ENCODE assay signal across 12 cellular contexts in the genomic region with DNA sequence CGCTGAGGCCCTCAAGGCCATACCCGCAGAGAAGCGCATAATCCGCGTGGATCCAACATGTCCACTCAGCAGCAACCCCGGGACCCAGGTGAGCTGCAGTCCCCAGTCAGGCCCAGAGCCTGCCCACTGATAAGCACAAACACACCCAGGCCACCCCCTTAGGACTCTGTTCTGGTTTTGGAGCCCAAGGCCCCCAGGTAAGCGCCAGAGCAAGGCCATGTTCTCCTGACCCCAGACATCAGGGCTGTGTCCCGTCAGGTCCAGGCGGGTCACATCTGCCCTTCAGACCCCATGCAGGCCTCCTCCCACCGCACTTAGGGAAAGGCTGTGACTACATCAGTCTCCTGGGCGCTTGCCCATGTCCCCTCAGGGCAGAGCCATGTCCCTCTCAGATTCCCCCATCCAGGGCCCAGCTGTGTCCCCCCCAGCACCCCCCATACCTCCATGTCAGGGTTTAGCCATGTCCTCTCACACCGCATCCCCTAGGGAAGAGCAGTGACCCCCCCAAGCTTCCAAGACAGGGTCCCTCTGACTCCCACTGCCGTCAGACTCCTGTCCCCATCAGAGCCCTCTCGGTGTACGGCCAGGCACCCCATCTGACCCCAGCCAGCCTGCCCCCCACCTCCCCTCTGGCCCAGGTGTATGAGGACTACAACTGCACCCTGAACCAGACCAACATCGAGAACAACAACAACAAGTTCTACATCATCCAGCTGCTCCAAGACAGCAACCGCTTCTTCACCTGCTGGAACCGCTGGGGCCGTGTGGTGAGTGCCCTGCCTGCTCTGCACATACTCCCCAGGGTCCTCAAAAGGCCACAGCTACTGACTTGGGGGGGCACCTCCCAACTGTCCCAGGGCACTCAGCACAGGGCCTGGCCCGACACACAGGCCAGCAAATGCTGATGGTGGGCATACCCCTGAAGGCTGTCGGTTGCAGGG. TPM values are rescaled to one million over a fixed set of nuclear protein-coding genes. Genes with fewer than 3 reads are reported as not detected.
A peak's percentile ranks its signal among the peaks of the same experiment; 100 is the strongest.
DNase-seq lines count a peak whose midpoint lies in the region; ATAC-seq and TF ChIP-seq lines count a peak whose summit lies in the region.
"Had no signal": no experiment of that assay in that cellular context is flagged by ENCODE, and none has a peak within 500 bp of the region (broad histone marks: within the 10 kb centered on the region; RNA-seq: fewer than 3 reads in every experiment).

No MANE protein-coding gene starts in this region.

- peak overlapping the region; percentile 97 to 98 for H3K27ac ChIP-seq in ascending aorta
- H3K27ac ChIP-seq in tibial artery = peak overlapping the region; percentile 88 to 97
- H3K27ac ChIP-seq in MM.1S (ENCODE audit: low read length) = no peak overlapping the region
- H3K27ac ChIP-seq: foreskin keratinocyte had no signal

- H3K4me3 ChIP-seq in ascending aorta = peak overlapping the region; percentile 50 to 91
- peak overlapping the region in 1 of 2 donors; percentile 72 for H3K4me3 ChIP-seq in tibial artery
- H3K4me3 ChIP-seq in MM.1S (ENCODE audit: low read length) = no peak overlapping the region

- H3K36me3 ChIP-seq in ascending aorta (peaks cover 2 to 3% of the 10 kb centered on the region in 2 donors), tibial artery (peaks cover 0 to 42% (median 0%) of the 10 kb centered on the region in 3 donors), MM.1S (replicated peaks; ENCODE audit: insufficient read depth, low read length) (no peaks in the 10 kb centered on the region)

- H4K20me1 ChIP-seq in MM.1S (ENCODE audit: insufficient read depth, low read length) = 0 out of 2 replicates have a peak, but pooled peaks cover 2% of the 10 kb centered on the region

- H3K9me3 ChIP-seq in ascending aorta = no peaks in the 10 kb centered on the region
- no peaks in the 10 kb centered on the region for H3K9me3 ChIP-seq in tibial artery
- H3K9me3 ChIP-seq in MM.1S (replicated peaks; ENCODE audit: insufficient read depth, low read length) = no peaks in the 10 kb centered on the region

- no peak overlapping the region for H2AFZ ChIP-seq in MM.1S (ENCODE audit: low read length)

- DNase-seq in activated effector memory CD4-positive, alpha-beta T cell treated with anti-CD3 and anti-CD28 coated beads, Interleukin-2, amount 50 U/mL, for 16 hours = peak; percentile 62
- DNase-seq in activated effector memory CD4-positive, alpha-beta T cell treated with Interleukin-2 at 50 U/mL for 16 hours = no peak
- DNase-seq in ascending aorta (ENCODE audit: low spot score in 2 of 2) (peak in 1 of 2 donors; percentile 62), memory B cell (ENCODE audit: low spot score in 2 of 2) (no peak), tibial artery (peak in 1 of 2 donors; percentile 69), NCI-H128 (lab: John Stamatoyannopoulos, UW; ENCODE audit: unreplicated experiment) (no peak), MM.1S (no peak)
- no peak for DNase-seq in stimulated activated naive CD4-positive, alpha-beta T cell (lab: John Stamatoyannopoulos, UW)
- DNase-seq: NCI-H1930 had no signal

- ATAC-seq in memory B cell (ENCODE audit: low read depth) = no peak

- H3K4me1 ChIP-seq in ascending aorta (peaks cover 14 to 23% of the 10 kb centered on the region in 2 donors), tibial artery (peaks cover 0 to 33% (median 29%) of the 10 kb centered on the region in 4 donors), MM.1S (ENCODE audit: low read length) (peaks cover 15% of the 10 kb centered on the region)

- peak overlapping the region; percentile 19 for H3K4me3 Mint-ChIP-seq in memory B cell

- intact Hi-C loops in ascending aorta (cut with DNase I) = loop anchor here (2.0 to 10.0 kb wide), 4 partner anchors 23 to 761 kb away; a partner anchor contains a TSS
- intact Hi-C loops in tibial artery (cut with DNase I; ENCODE audit: low total_unique reads) = loop anchor here (5.0 kb wide), 3 partner anchors 39 to 199 kb away; a partner anchor contains a TSS

- TF ChIP-seq CTCF in ascending aorta (IDR thresholded peaks at IDR 0.05) = no peak
- no peak for TF ChIP-seq CTCF in tibial artery (IDR thresholded peaks at IDR 0.05)
- no peak for TF ChIP-seq CTCF in MM.1S (IDR thresholded peaks at IDR 0.05; ENCODE audit: low read length)

- no peaks in the 10 kb centered on the region for H3K9me3 Mint-ChIP-seq in memory B cell

- H3K79me2 ChIP-seq in MM.1S (ENCODE audit: low read length) = peaks cover 30% of the 10 kb centered on the region

- H3K4me2 ChIP-seq in MM.1S (ENCODE audit: low read depth, low read length) = no peak overlapping the region

- H3K9ac ChIP-seq in MM.1S (ENCODE audit: low read length) = no peak overlapping the region; the same call in 1 of the 2 replicates

- H3F3A ChIP-seq in MM.1S (ENCODE audit: insufficient read depth, low read length) = no peaks in the 10 kb centered on the region

- no peaks in the 10 kb centered on the region for H3K27me3 Mint-ChIP-seq in memory B cell

- H3K27me3 ChIP-seq in ascending aorta (no peaks in the 10 kb centered on the region), tibial artery (no peaks in the 10 kb centered on the region), MM.1S (replicated peaks; ENCODE audit: insufficient read depth, low read length) (no peaks in the 10 kb centered on the region)
- H3K27me3 ChIP-seq: foreskin keratinocyte had no signal

- H3K36me3 Mint-ChIP-seq in memory B cell = peaks cover 8% of the 10 kb centered on the region

- no peaks in the 10 kb centered on the region for H3K9me2 ChIP-seq in MM.1S (replicated peaks; ENCODE audit: insufficient read depth, low read length)

- no peak overlapping the region for H3K27ac Mint-ChIP-seq in memory B cell

- H3K4me1 Mint-ChIP-seq in memory B cell = peaks cover 11% of the 10 kb centered on the region

RNA-seq across cellular contexts. Expression of a gene that starts 1.6 kb away (rescaled TPM):
- total RNA-seq in ascending aorta = 29.5 TPM

RNA-seq across cellular contexts. Expression of a gene that starts 2.0 kb away (rescaled TPM):
- 15.4 TPM for total RNA-seq in ascending aorta

RNA-seq across cellular contexts. Expression of a gene that starts 11.5 kb away (rescaled TPM):
- not detected for total RNA-seq in ascending aorta
- total RNA-seq: foreskin keratinocyte; myocyte; T-helper 1 cell treated with Interleukin-12 subunit alpha and Interleukin-12 subunit beta and Interleukin-4 antibody, amounts not matched to agents 30 ng/mL and 1 ng/mL, for 36 hours had no signal

RNA-seq across cellular contexts. Expression of a gene that starts 23.5 kb away (rescaled TPM):
- 256 TPM for total RNA-seq in ascending aorta

RNA-seq across cellular contexts. Expression of a gene that starts 30.1 kb away (rescaled TPM):
- 46.1 TPM for total RNA-seq in ascending aorta
